Comparison of ENCODE assay signal across 9 cellular contexts in genomic region chr9:26744362-26744965, GRCh38.
DNase-seq lines count a peak whose midpoint lies in the region; ATAC-seq and TF ChIP-seq lines count a peak whose summit lies in the region.
"Had no signal": no experiment of that assay in that cellular context is flagged by ENCODE, and none has a peak within 500 bp of the region (broad histone marks: within the 10 kb centered on the region; RNA-seq: fewer than 3 reads in every experiment).

No MANE protein-coding gene starts in this region.

- POLR2A ChIA-PET in SK-N-SH (lab: Yijun Ruan, JAX), result no interaction called here

- H2AFZ ChIP-seq in SK-N-SH (ENCODE audit: low read depth), result no peak overlapping the region
- no peak overlapping the region for H2AFZ ChIP-seq in parathyroid adenoma

- peaks cover 6% of the 10 kb centered on the region for H3K9me3 Mint-ChIP-seq in endodermal cell
- H3K9me3 Mint-ChIP-seq: activated naive CD8-positive, alpha-beta T cell treated with anti-CD3 and anti-CD28 coated beads, Interleukin-2, amount 10 ng/mL, durations not matched to agents 7 days and 5 days had no signal

- no peaks in the 10 kb centered on the region for H4K20me1 ChIP-seq in SK-N-SH (ENCODE audit: insufficient read depth)

- ATAC-seq in SK-N-SH treated with all-trans-retinoic acid at 6 μM for 48 hours (no peak), GM21390 (IDR thresholded peaks at IDR 0.05; ENCODE audit: unreplicated experiment) (no peak)

- H3K9ac ChIP-seq in SK-N-SH, result no peak overlapping the region
- H3K9ac ChIP-seq in endodermal cell (ENCODE audit: extremely low read depth, low read length, poor library complexity, severe bottlenecking), result no peak overlapping the region
- H3K9ac ChIP-seq in parathyroid adenoma, result no peak overlapping the region

- TF ChIP-seq EP300 in SK-N-SH (IDR thresholded peaks at IDR 0.05; ENCODE audit: borderline replicate concordance in 1 of 2, low read depth in 1 of 2, low read length in 1 of 2), result no peak

- H3K27me3 Mint-ChIP-seq in endodermal cell (ENCODE audit: insufficient read depth), result no peaks in the 10 kb centered on the region

- no peak overlapping the region for H3K4me3 Mint-ChIP-seq in endodermal cell
- H3K4me3 Mint-ChIP-seq: activated naive CD8-positive, alpha-beta T cell treated with anti-CD3 and anti-CD28 coated beads, Interleukin-2, amount 10 ng/mL, durations not matched to agents 7 days and 5 days had no signal

- peaks cover 18% of the 10 kb centered on the region for H3K4me1 Mint-ChIP-seq in endodermal cell
- H3K4me1 Mint-ChIP-seq: activated naive CD8-positive, alpha-beta T cell treated with anti-CD3 and anti-CD28 coated beads, Interleukin-2, amount 10 ng/mL, durations not matched to agents 7 days and 5 days had no signal

- no peaks in the 10 kb centered on the region for H3K27me3 ChIP-seq in SK-N-SH (ENCODE audit: insufficient read depth)
- H3K27me3 ChIP-seq in endodermal cell (ENCODE audit: control insufficient read depth, insufficient read depth, low read length, poor library complexity, severe bottlenecking), result no peaks in the 10 kb centered on the region
- no peaks in the 10 kb centered on the region for H3K27me3 ChIP-seq in parathyroid adenoma (ENCODE audit: control insufficient read depth, insufficient read depth, low read length)

- H3K27ac ChIP-seq in SK-N-SH (ENCODE audit: low read depth in 2 of 2, low read length in 1 of 2) (no peak overlapping the region), endodermal cell (ENCODE audit: low read depth, low read length) (no peak overlapping the region), parathyroid adenoma (no peak overlapping the region)

- TF ChIP-seq CTCF in SK-N-SH (IDR thresholded peaks at IDR 0.05), result peak; percentile 82
- peak; percentile 90 for TF ChIP-seq CTCF in endodermal cell (conservative IDR thresholded peaks at IDR 0.05)
- peak; percentile 69 for TF ChIP-seq CTCF in parathyroid adenoma (IDR thresholded peaks at IDR 0.05)

- no peaks in the 10 kb centered on the region for H3F3A ChIP-seq in SK-N-SH (replicated peaks; ENCODE audit: insufficient read depth)

- no peak for DNase-seq in SK-N-SH
- peak; percentile 16 for DNase-seq in NCI-H460 (ENCODE audit: extremely low read depth, low read depth)
- no peak for DNase-seq in endodermal cell
- no peak for DNase-seq in stimulated activated CD4-positive, alpha-beta T cell treated with anti-CD3 and anti-CD28 coated beads, Interleukin-12 subunit alpha, Interleukin-12 subunit beta, amount 100 ng/mL, for 4 hours
- no peak for DNase-seq in NCI-H226
- DNase-seq: activated naive CD8-positive, alpha-beta T cell treated with anti-CD3 and anti-CD28 coated beads, Interleukin-2, amount 10 ng/mL, durations not matched to agents 7 days and 5 days had no signal

- H3K4me2 ChIP-seq in SK-N-SH (no peak overlapping the region), parathyroid adenoma (ENCODE audit: low read length) (no peak overlapping the region)

- H3K27ac Mint-ChIP-seq in endodermal cell, result no peak overlapping the region
- H3K27ac Mint-ChIP-seq: activated naive CD8-positive, alpha-beta T cell treated with anti-CD3 and anti-CD28 coated beads, Interleukin-2, amount 10 ng/mL, durations not matched to agents 7 days and 5 days had no signal

- H3K36me3 Mint-ChIP-seq in endodermal cell (ENCODE audit: low read depth), result no peaks in the 10 kb centered on the region
- H3K36me3 Mint-ChIP-seq: activated naive CD8-positive, alpha-beta T cell treated with anti-CD3 and anti-CD28 coated beads, Interleukin-2, amount 10 ng/mL, durations not matched to agents 7 days and 5 days had no signal

- TF ChIP-seq RAD21 in SK-N-SH (IDR thresholded peaks at IDR 0.05; ENCODE audit: low read length), result peak; percentile 65

- CTCF ChIA-PET in SK-N-SH (lab: Yijun Ruan, JAX), result interaction anchor here (1.2 kb wide), 1 partner anchor 13 kb away, joined by 3 read pairs; no protein-coding TSS in a partner anchor

- no peak overlapping the region for H3K4me3 ChIP-seq in SK-N-SH (ENCODE audit: low read depth in 2 of 2, low read length in 1 of 2)
- no peak overlapping the region for H3K4me3 ChIP-seq in endodermal cell (ENCODE audit: low read length)
- H3K4me3 ChIP-seq in parathyroid adenoma (ENCODE audit: low read depth, low read length), result no peak overlapping the region

- H3K4me1 ChIP-seq in SK-N-SH (ENCODE audit: control insufficient read depth in 1 of 2, insufficient read depth in 2 of 2, low read depth in 1 of 2, low read length in 1 of 2) (no peaks in the 10 kb centered on the region), endodermal cell (ENCODE audit: control insufficient read depth, insufficient read depth, low read length) (no peaks in the 10 kb centered on the region), parathyroid adenoma (no peaks in the 10 kb centered on the region)

- H3K79me2 ChIP-seq in SK-N-SH (ENCODE audit: insufficient read depth), result no peaks in the 10 kb centered on the region
- no peaks in the 10 kb centered on the region for H3K79me2 ChIP-seq in parathyroid adenoma

- H3K36me3 ChIP-seq in SK-N-SH (replicated peaks in 1 of 2; ENCODE audit: control insufficient read depth in 1 of 2, insufficient read depth in 2 of 2, low read length in 1 of 2), result no peaks in the 10 kb centered on the region
- H3K36me3 ChIP-seq in endodermal cell (ENCODE audit: control insufficient read depth, insufficient read depth, low read length), result no peaks in the 10 kb centered on the region
- H3K36me3 ChIP-seq in parathyroid adenoma (ENCODE audit: control insufficient read depth, insufficient read depth, low read length), result no peaks in the 10 kb centered on the region

- WGBS in SK-N-SH (ENCODE audit: low lambda C conversion rate), result 4% methylated on average over 2 of the region's 2 CpGs
- no CpG with 5 or more reads among the region's 2 CpGs for WGBS in endodermal cell (ENCODE audit: insufficient coverage in 1 of 2, insufficient read length in 1 of 2), 2 experiments

- no peaks in the 10 kb centered on the region for H3K9me2 ChIP-seq in SK-N-SH

- no peaks in the 10 kb centered on the region for H3K9me3 ChIP-seq in SK-N-SH
- H3K9me3 ChIP-seq in endodermal cell (ENCODE audit: control insufficient read depth, low read length), result peaks cover 5% of the 10 kb centered on the region
- no peaks in the 10 kb centered on the region for H3K9me3 ChIP-seq in parathyroid adenoma (ENCODE audit: control insufficient read depth, low read length)

TF ChIP-seq in SK-N-SH, 30 proteins besides CTCF, POLR2A, EP300 and RAD21 (continues in another document):
- TF ChIP-seq JUND (IDR thresholded peaks at IDR 0.05) (no peak), ELF1 (IDR thresholded peaks at IDR 0.05) (no peak), PBX3 (IDR thresholded peaks at IDR 0.05) (no peak), USF2 (IDR thresholded peaks at IDR 0.05; ENCODE audit: borderline replicate concordance, low read depth, low read length) (no peak), MXI1 (IDR thresholded peaks at IDR 0.05; ENCODE audit: low read depth, low read length) (no peak)

TF ChIP-seq in SK-N-SH treated with all-trans-retinoic acid at 6 μM for 48 hours, 23 proteins besides CTCF, POLR2A, EP300 and RAD21:
- TF ChIP-seq ZFP3 (CRISPR knock-in tag; IDR thresholded peaks at IDR 0.05) (no peak), SNAI2 (CRISPR knock-in tag; IDR thresholded peaks at IDR 0.05) (no peak), RARB (CRISPR knock-in tag; IDR thresholded peaks at IDR 0.05) (no peak), ZNF565 (CRISPR knock-in tag; conservative IDR thresholded peaks at IDR 0.05; ENCODE audit: low read depth) (no peak), ESRRG (CRISPR knock-in tag; IDR thresholded peaks at IDR 0.05) (no peak), CREB5 (CRISPR knock-in tag; IDR thresholded peaks at IDR 0.05; ENCODE audit: low read depth) (no peak), PPARA (CRISPR knock-in tag; IDR thresholded peaks at IDR 0.05; ENCODE audit: borderline replicate concordance) (no peak), CSDC2 (CRISPR knock-in tag; IDR thresholded peaks at IDR 0.05) (no peak), CSRNP3 (CRISPR knock-in tag; IDR thresholded peaks at IDR 0.05) (no peak), ARNTL (CRISPR knock-in tag; IDR thresholded peaks at IDR 0.05; ENCODE audit: borderline replicate concordance, low read depth) (no peak)
